Comparison of ENCODE assay signal across 16 cellular contexts in genomic region chr2:40373093-40373492, GRCh38.
"Had no signal": no experiment of that assay in that cellular context is flagged by ENCODE, and none has a peak within 500 bp of the region (broad histone marks: within the 10 kb centered on the region; RNA-seq: fewer than 3 reads in every experiment).

No MANE protein-coding gene starts in this region.

- H3K27me3 Mint-ChIP-seq: activated CD8-positive, alpha-beta memory T cell treated with anti-CD3 and anti-CD28 coated beads, Interleukin-2, amount 10 ng/mL, durations not matched to agents 7 days and 5 days; activated T-cell treated with anti-CD3 and anti-CD28 coated beads, Interleukin-2, amount 50 U/mL, for 24 hours; naive thymus-derived CD4-positive, alpha-beta T cell had no signal

- H3K9me3 ChIP-seq: psoas muscle, suprapubic skin, upper lobe of left lung had no signal

- DNase-seq: activated CD4-positive, alpha-beta T cell treated with anti-CD3 and anti-CD28 coated beads, Interleukin-2, amount 50 U/mL, for 4 hours; activated CD8-positive, alpha-beta memory T cell treated with anti-CD3 and anti-CD28 coated beads, Interleukin-2, amount 10 ng/mL, durations not matched to agents 7 days and 5 days; activated effector memory CD4-positive, alpha-beta T cell treated with Interleukin-2 at 50 U/mL for 16 hours; activated T-cell treated with anti-CD3 and anti-CD28 coated beads, Interleukin-2, amount 50 U/mL, for 24 hours; dorsolateral prefrontal cortex; kidney; midbrain; naive thymus-derived CD4-positive, alpha-beta T cell; psoas muscle; stimulated activated CD4-positive, alpha-beta T cell treated with anti-CD3 and anti-CD28 coated beads, Interleukin-2, amount 100 ng/mL, for 48 hours; stimulated activated naive CD4-positive, alpha-beta T cell treated with Interleukin-2 at 50 U/mL for 16 hours; SW 1271; upper lobe of left lung had no signal

- H3K27ac Mint-ChIP-seq: activated CD8-positive, alpha-beta memory T cell treated with anti-CD3 and anti-CD28 coated beads, Interleukin-2, amount 10 ng/mL, durations not matched to agents 7 days and 5 days; activated naive CD4-positive, alpha-beta T cell treated with anti-CD3 and anti-CD28 coated beads, Interleukin-2, amount 50 U/mL, for 72 hours; activated T-cell treated with anti-CD3 and anti-CD28 coated beads, Interleukin-2, amount 50 U/mL, for 24 hours; naive thymus-derived CD4-positive, alpha-beta T cell had no signal

- H3K9me3 Mint-ChIP-seq: activated T-cell treated with anti-CD3 and anti-CD28 coated beads, Interleukin-2, amount 50 U/mL, for 24 hours had no signal

- H3K4me3 Mint-ChIP-seq: activated CD8-positive, alpha-beta memory T cell treated with anti-CD3 and anti-CD28 coated beads, Interleukin-2, amount 10 ng/mL, durations not matched to agents 7 days and 5 days; activated T-cell treated with anti-CD3 and anti-CD28 coated beads, Interleukin-2, amount 50 U/mL, for 24 hours; naive thymus-derived CD4-positive, alpha-beta T cell had no signal

- H3K4me1 Mint-ChIP-seq: activated CD8-positive, alpha-beta memory T cell treated with anti-CD3 and anti-CD28 coated beads, Interleukin-2, amount 10 ng/mL, durations not matched to agents 7 days and 5 days; naive thymus-derived CD4-positive, alpha-beta T cell had no signal

- H3K4me3 ChIP-seq: dorsolateral prefrontal cortex, psoas muscle, suprapubic skin, upper lobe of left lung had no signal

- H3K27me3 ChIP-seq: suprapubic skin, upper lobe of left lung had no signal

- H3K36me3 Mint-ChIP-seq: activated CD8-positive, alpha-beta memory T cell treated with anti-CD3 and anti-CD28 coated beads, Interleukin-2, amount 10 ng/mL, durations not matched to agents 7 days and 5 days; activated naive CD4-positive, alpha-beta T cell treated with anti-CD3 and anti-CD28 coated beads, Interleukin-2, amount 50 U/mL, for 72 hours; naive thymus-derived CD4-positive, alpha-beta T cell had no signal

- H3K27ac ChIP-seq: dorsolateral prefrontal cortex, psoas muscle, suprapubic skin, upper lobe of left lung had no signal

- H3K36me3 ChIP-seq: suprapubic skin, upper lobe of left lung had no signal

- ATAC-seq: activated CD4-positive, CD25-positive, alpha-beta regulatory T cell treated with anti-CD3 and anti-CD28 coated beads, Interleukin-2, amount 50 U/mL, for 24 hours; activated CD8-positive, alpha-beta memory T cell treated with anti-CD3 and anti-CD28 coated beads, Interleukin-2, amount 10 ng/mL, durations not matched to agents 7 days and 5 days; activated naive CD4-positive, alpha-beta T cell treated with anti-CD3 and anti-CD28 coated beads, Interleukin-2, amount 50 U/mL, for 72 hours; naive thymus-derived CD4-positive, alpha-beta T cell had no signal
